ENCODE assay signal across 13 cellular contexts in the genomic region with DNA sequence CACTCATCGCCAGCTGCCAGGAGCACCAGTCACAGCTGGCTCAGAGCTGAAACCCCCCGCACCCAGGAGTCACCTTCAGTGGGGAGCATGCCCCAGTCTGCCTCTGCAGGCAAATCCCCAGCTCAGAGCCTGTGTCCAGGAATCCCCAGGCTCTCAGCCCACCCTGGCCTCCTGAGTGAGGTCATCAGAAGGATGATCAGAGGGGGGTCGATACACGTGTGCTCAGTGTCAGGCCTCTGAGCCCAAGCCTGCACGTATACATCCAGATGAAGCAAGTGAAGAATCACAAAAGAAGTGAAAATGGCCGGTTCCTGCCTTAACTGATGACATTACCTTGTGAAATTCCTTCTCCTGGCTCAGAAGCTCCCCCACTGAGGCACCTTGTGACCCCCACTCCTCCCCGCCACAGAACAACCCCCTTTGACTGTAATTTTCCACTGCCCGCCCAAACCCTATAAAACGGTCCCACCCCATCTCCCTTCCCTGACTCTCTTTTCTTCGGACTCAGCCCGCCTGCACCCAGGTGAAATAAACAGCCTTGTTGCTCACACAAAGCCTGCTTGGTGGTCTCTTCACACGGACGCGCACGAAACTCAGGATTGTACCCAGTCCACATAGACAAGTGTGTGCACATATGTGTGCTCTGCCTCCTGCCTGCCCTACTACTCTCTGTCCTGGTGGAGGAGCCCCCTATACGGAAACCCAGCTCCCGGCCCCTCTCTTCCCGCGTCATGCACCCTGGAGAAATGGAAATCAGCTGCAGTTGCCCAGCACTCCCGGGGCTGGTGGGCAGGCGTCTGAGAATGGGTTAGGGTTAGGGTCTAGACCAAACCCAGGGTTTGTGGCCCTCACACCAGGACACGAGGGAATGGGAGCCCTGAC. TPM values are rescaled to one million over a fixed set of nuclear protein-coding genes. Genes with fewer than 3 reads are reported as not detected.
A peak's percentile ranks its signal among the peaks of the same experiment; 100 is the strongest.
DNase-seq lines count a peak whose midpoint lies in the region; ATAC-seq and TF ChIP-seq lines count a peak whose summit lies in the region.
"Had no signal": no experiment of that assay in that cellular context is flagged by ENCODE, and none has a peak within 500 bp of the region (broad histone marks: within the 10 kb centered on the region; RNA-seq: fewer than 3 reads in every experiment).

No MANE protein-coding gene starts in this region.

- H4K5ac ChIP-seq in H9 (ENCODE audit: insufficient read length, low read depth, low read length), result no peak overlapping the region

- no peak overlapping the region for H3K23ac ChIP-seq in H9 (ENCODE audit: insufficient read length, low read depth, low read length)

- peak overlapping the region in 1 of 3 experiments; percentile 88; a peak in 3 of 7 replicates for H3K27ac Mint-ChIP-seq in H9
- H3K27ac Mint-ChIP-seq in activated T-helper 1 cell treated with anti-CD3 and anti-CD28 coated beads, Interleukin-12 subunit alpha, Interleukin-12 subunit beta, Interleukin-2, Interleukin-4 antibody, amounts not matched to agents 30 ng/mL and 10 ng/mL and 1 ng/mL, durations not matched to agents 14 hours and 24 hours and 36 hours, result no peak overlapping the region
- H3K27ac Mint-ChIP-seq: activated B cell treated with CpG ODN at 0.5 μM for 24 hours; activated T-cell treated with anti-CD3 and anti-CD28 coated beads, Interleukin-2, amount 50 U/mL, for 24 hours had no signal

- peaks cover 1% of the 10 kb centered on the region; the same call in 1 of the 2 replicates for H3K27me3 Mint-ChIP-seq in H9 (ENCODE audit: low read depth)
- H3K27me3 Mint-ChIP-seq in activated T-helper 1 cell treated with anti-CD3 and anti-CD28 coated beads, Interleukin-12 subunit alpha, Interleukin-12 subunit beta, Interleukin-2, Interleukin-4 antibody, amounts not matched to agents 30 ng/mL and 10 ng/mL and 1 ng/mL, durations not matched to agents 14 hours and 24 hours and 36 hours (ENCODE audit: insufficient read depth), result peaks cover 36% of the 10 kb centered on the region

- H3K4me1 Mint-ChIP-seq in H9, result peaks cover 40 to 55% of the 10 kb centered on the region in 2 experiments
- H3K4me1 Mint-ChIP-seq in activated T-helper 1 cell treated with anti-CD3 and anti-CD28 coated beads, Interleukin-12 subunit alpha, Interleukin-12 subunit beta, Interleukin-2, Interleukin-4 antibody, amounts not matched to agents 30 ng/mL and 10 ng/mL and 1 ng/mL, durations not matched to agents 14 hours and 24 hours and 36 hours (ENCODE audit: low read depth), result peaks cover 23% of the 10 kb centered on the region

- ATAC-seq in lung (ENCODE audit: insufficient read depth, low FRiP score) (no peak), GM19463 (IDR thresholded peaks at IDR 0.05; ENCODE audit: unreplicated experiment) (no peak)

- intact Hi-C loops in activated T-helper 1 cell treated with anti-CD3 and anti-CD28 coated beads, Interleukin-12 subunit alpha, Interleukin-12 subunit beta, Interleukin-2, Interleukin-4 antibody, amounts not matched to agents 30 ng/mL and 10 ng/mL and 1 ng/mL, durations not matched to agents 14 hours and 24 hours and 36 hours (cut with micrococcal nuclease), result no loop called here

- no peak for TF ChIP-seq POLR2A in suprapubic skin (IDR thresholded peaks at IDR 0.05)

- DNase-seq in H9, result peak; percentile 66
- no peak for DNase-seq in activated T-helper 1 cell treated with anti-CD3 and anti-CD28 coated beads, Interleukin-12 subunit alpha, Interleukin-12 subunit beta, Interleukin-2, Interleukin-4 antibody, amounts not matched to agents 30 ng/mL and 10 ng/mL and 1 ng/mL, durations not matched to agents 14 hours and 24 hours and 36 hours (ENCODE audit: low spot score)
- DNase-seq in lung (ENCODE audit: low spot score), result no peak
- no peak for DNase-seq in suprapubic skin (ENCODE audit: low spot score in 2 of 2)
- DNase-seq in C1 segment of cervical spinal cord (lab: John Stamatoyannopoulos, UW), result no peak
- DNase-seq in NCI-H1105 (lab: John Stamatoyannopoulos, UW), result no peak
- DNase-seq: activated B cell treated with CpG ODN at 0.5 μM for 24 hours; activated T-cell treated with anti-CD3 and anti-CD28 coated beads, Interleukin-2, amount 50 U/mL, for 24 hours; kidney glomerular epithelial cell; NCI-H446 treated with DMSO at 0.1 percent for 48 hours; SIG-M5 had no signal

- peak overlapping the region; percentile 44; the same call in 1 of the 2 replicates for H3K14ac ChIP-seq in H9 (ENCODE audit: insufficient read depth, low read length)

- no peak overlapping the region for H3K9ac ChIP-seq in H9 (ENCODE audit: extremely low read depth, insufficient read length, low read length)
- H3K9ac ChIP-seq: parathyroid adenoma had no signal

- H3K36me3 Mint-ChIP-seq in H9 (ENCODE audit: insufficient read depth in 1 of 3, low read depth in 3 of 3), result peaks cover 0 to 5% (median under 1%) of the 10 kb centered on the region in 3 experiments
- peaks cover 7% of the 10 kb centered on the region for H3K36me3 Mint-ChIP-seq in activated T-helper 1 cell treated with anti-CD3 and anti-CD28 coated beads, Interleukin-12 subunit alpha, Interleukin-12 subunit beta, Interleukin-2, Interleukin-4 antibody, amounts not matched to agents 30 ng/mL and 10 ng/mL and 1 ng/mL, durations not matched to agents 14 hours and 24 hours and 36 hours (ENCODE audit: low read depth)

- H4K91ac ChIP-seq in H9 (ENCODE audit: insufficient read length, low read depth, low read length), result no peak overlapping the region

- H3K23me2 ChIP-seq in H9 (ENCODE audit: insufficient read length, low read depth, low read length, poor library complexity, severe bottlenecking), result peaks cover 19% of the 10 kb centered on the region

- no peaks in the 10 kb centered on the region; the same call in 1 of the 2 replicates for H3K79me2 ChIP-seq in H9 (ENCODE audit: insufficient read depth, low read length)
- H3K79me2 ChIP-seq: parathyroid adenoma had no signal

- H3K4me1 ChIP-seq in H9 (ENCODE audit: insufficient read depth, low read length) (peaks cover 6% of the 10 kb centered on the region; the same call in 1 of the 2 replicates), lung (ENCODE audit: control insufficient read depth in 2 of 2, insufficient read depth in 2 of 2, low read length in 2 of 2) (peaks cover 9 to 53% of the 10 kb centered on the region in 2 donors), suprapubic skin (peaks cover 88% of the 10 kb centered on the region)

- no peak overlapping the region for H3K18ac ChIP-seq in H9 (ENCODE audit: insufficient read length, low read depth, low read length)

- H3T11ph ChIP-seq in H9 (ENCODE audit: low read length), result no peak overlapping the region

- H3K4me3 ChIP-seq in lung (no peak overlapping the region), suprapubic skin (no peak overlapping the region)

- no peaks in the 10 kb centered on the region for H3K9me3 Mint-ChIP-seq in H9
- no peaks in the 10 kb centered on the region for H3K9me3 Mint-ChIP-seq in activated T-helper 1 cell treated with anti-CD3 and anti-CD28 coated beads, Interleukin-12 subunit alpha, Interleukin-12 subunit beta, Interleukin-2, Interleukin-4 antibody, amounts not matched to agents 30 ng/mL and 10 ng/mL and 1 ng/mL, durations not matched to agents 14 hours and 24 hours and 36 hours
- H3K9me3 Mint-ChIP-seq: activated B cell treated with CpG ODN at 0.5 μM for 24 hours; activated T-cell treated with anti-CD3 and anti-CD28 coated beads, Interleukin-2, amount 50 U/mL, for 24 hours had no signal

- no peak overlapping the region for H2AK5ac ChIP-seq in H9 (ENCODE audit: insufficient read length, low read length)

- no peak for TF ChIP-seq EP300 in suprapubic skin (IDR thresholded peaks at IDR 0.05)

- WGBS in H9 (ENCODE audit: extremely low coverage, insufficient read length, low lambda C conversion rate), result no CpG with 5 or more reads among the region's 22 CpGs
- WGBS in lung, 2 donors, result 87 to 88% methylated on average over 22 of the region's 22 CpGs
- 73% methylated on average over 15 of the region's 22 CpGs for WGBS in suprapubic skin

- no peaks in the 10 kb centered on the region for H3K79me1 ChIP-seq in H9 (ENCODE audit: insufficient read depth, low read depth, low read length, poor library complexity, severe bottlenecking)

- H2AFZ ChIP-seq in H9 (ENCODE audit: low read length), result no peak overlapping the region
- H2AFZ ChIP-seq: parathyroid adenoma had no signal

- peaks cover 0 to 4% of the 10 kb centered on the region in 2 donors for H3K36me3 ChIP-seq in lung (ENCODE audit: control insufficient read depth in 2 of 2, insufficient read depth in 2 of 2, low read length in 2 of 2)
- peaks cover 2% of the 10 kb centered on the region for H3K36me3 ChIP-seq in suprapubic skin

- H3K27me3 ChIP-seq in H9 (ENCODE audit: insufficient read depth, low read length) (no peaks in the 10 kb centered on the region), lung (ENCODE audit: control insufficient read depth, insufficient read depth) (no peaks in the 10 kb centered on the region), suprapubic skin (no peaks in the 10 kb centered on the region)

- H3K27ac ChIP-seq in H9 (ENCODE audit: insufficient read length, low read depth, low read length), result no peak overlapping the region
- H3K27ac ChIP-seq in lung (ENCODE audit: low read depth in 1 of 2, low read length in 1 of 2), result peak overlapping the region; percentile 55 to 96
- peak overlapping the region; percentile 92 for H3K27ac ChIP-seq in suprapubic skin

- peak overlapping the region in 1 of 2 experiments; percentile 42; a peak in 2 of 5 replicates for H3K4me3 Mint-ChIP-seq in H9
- peak overlapping the region; percentile 42 for H3K4me3 Mint-ChIP-seq in activated T-helper 1 cell treated with anti-CD3 and anti-CD28 coated beads, Interleukin-12 subunit alpha, Interleukin-12 subunit beta, Interleukin-2, Interleukin-4 antibody, amounts not matched to agents 30 ng/mL and 10 ng/mL and 1 ng/mL, durations not matched to agents 14 hours and 24 hours and 36 hours
- H3K4me3 Mint-ChIP-seq: activated B cell treated with CpG ODN at 0.5 μM for 24 hours; activated T-cell treated with anti-CD3 and anti-CD28 coated beads, Interleukin-2, amount 50 U/mL, for 24 hours had no signal

- H2BK12ac ChIP-seq in H9 (ENCODE audit: insufficient read length, low read depth, low read length), result no peak overlapping the region

- H4K8ac ChIP-seq in H9 (replicated peaks; ENCODE audit: insufficient read length, low read depth, low read length), result no peak overlapping the region

- peaks cover 4% of the 10 kb centered on the region for H4K20me1 ChIP-seq in H9 (ENCODE audit: control insufficient read depth, insufficient read depth, insufficient read length)

- H2BK15ac ChIP-seq in H9 (ENCODE audit: low read depth, low read length), result no peak overlapping the region

- H3K4ac ChIP-seq in H9 (ENCODE audit: low read depth, low read length), result no peak overlapping the region

- no peak overlapping the region for H2BK20ac ChIP-seq in H9 (ENCODE audit: low read depth, low read length, poor library complexity, severe bottlenecking)

- H3K56ac ChIP-seq in H9 (ENCODE audit: insufficient read length, low read depth, low read length), result no peak overlapping the region

- no peak overlapping the region for H3K4me2 ChIP-seq in H9 (ENCODE audit: insufficient read depth, insufficient read length, low read length)

- no peaks in the 10 kb centered on the region for H3K9me3 ChIP-seq in H9 (ENCODE audit: control insufficient read depth, low read depth, low read length)
- no peaks in the 10 kb centered on the region for H3K9me3 ChIP-seq in lung (ENCODE audit: control insufficient read depth in 2 of 2, insufficient read depth in 1 of 2, low read length in 1 of 2)
- H3K9me3 ChIP-seq in suprapubic skin, result no peaks in the 10 kb centered on the region

- H2BK5ac ChIP-seq in H9 (ENCODE audit: insufficient read length, low read length), result no peak overlapping the region

- no peak overlapping the region for H2BK120ac ChIP-seq in H9 (ENCODE audit: low read depth, low read length, poor library complexity, severe bottlenecking)

- TF ChIP-seq CTCF in H9 (conservative IDR thresholded peaks at IDR 0.05), result no peak
- TF ChIP-seq CTCF in lung (IDR thresholded peaks at IDR 0.05; ENCODE audit: control extremely low read depth, extremely low read depth), result no peak
- no peak for TF ChIP-seq CTCF in suprapubic skin (IDR thresholded peaks at IDR 0.05)

RNA-seq across cellular contexts. Expression of a gene that starts 2.2 kb away (rescaled TPM):
- total RNA-seq in H9 (2021) (34.6 and 35.7 TPM in 2 replicates), lung (10 to 100 TPM; 28.5 to 31.4 TPM), suprapubic skin (100 to 1,000 TPM in 1 of 4 donors, 10 to 100 TPM in 3; 32.1 to 107 (median 41.2) TPM)
- total RNA-seq in activated T-helper 1 cell treated with anti-CD3 and anti-CD28 coated beads, Interleukin-12 subunit alpha, Interleukin-12 subunit beta, Interleukin-2, Interleukin-4 antibody, amounts not matched to agents 30 ng/mL and 10 ng/mL and 1 ng/mL, durations not matched to agents 14 hours and 24 hours and 36 hours, result 0.52 and 0.96 TPM in 2 replicates
- 10 to 100 TPM; 26.6 to 51.2 TPM for polyA plus RNA-seq in lung

RNA-seq across cellular contexts. Expression of a gene that starts 3.3 kb away (rescaled TPM):
- total RNA-seq in H9 (2021), result 39.1 and 41.7 TPM in 2 replicates
- total RNA-seq in activated T-helper 1 cell treated with anti-CD3 and anti-CD28 coated beads, Interleukin-12 subunit alpha, Interleukin-12 subunit beta, Interleukin-2, Interleukin-4 antibody, amounts not matched to agents 30 ng/mL and 10 ng/mL and 1 ng/mL, durations not matched to agents 14 hours and 24 hours and 36 hours, result 73.9 and 77.5 TPM in 2 replicates
- 10 to 100 TPM; 61.1 to 77.8 TPM for total RNA-seq in lung
- 100 to 1,000 TPM in 1 of 2 donors, 10 to 100 TPM in 1; 81.4 to 101 TPM for polyA plus RNA-seq in lung
- total RNA-seq in suprapubic skin, result 10 to 100 TPM; 46.8 to 94.4 (median 70.9) TPM

RNA-seq across cellular contexts. Expression of a gene that starts 21.1 kb away (rescaled TPM):
- 75.3 and 78.5 TPM in 2 replicates for total RNA-seq in H9 (2021)
- total RNA-seq in activated T-helper 1 cell treated with anti-CD3 and anti-CD28 coated beads, Interleukin-12 subunit alpha, Interleukin-12 subunit beta, Interleukin-2, Interleukin-4 antibody, amounts not matched to agents 30 ng/mL and 10 ng/mL and 1 ng/mL, durations not matched to agents 14 hours and 24 hours and 36 hours, result 98.9 and 101 TPM in 2 replicates
- 10 to 100 TPM; 10.3 to 17.9 TPM for total RNA-seq in lung
- polyA plus RNA-seq in lung, result 10 to 100 TPM; 23.8 to 30.9 TPM
- total RNA-seq in suprapubic skin, result 10 to 100 TPM in 2 of 4 donors, 1 to 10 TPM in 2; 9.5 to 21.7 (median 13.9) TPM

RNA-seq across cellular contexts. Expression of a gene that starts 21.3 kb away (rescaled TPM):
- total RNA-seq in H9 (2021), result 53.6 and 56.6 TPM in 2 replicates
- total RNA-seq in activated T-helper 1 cell treated with anti-CD3 and anti-CD28 coated beads, Interleukin-12 subunit alpha, Interleukin-12 subunit beta, Interleukin-2, Interleukin-4 antibody, amounts not matched to agents 30 ng/mL and 10 ng/mL and 1 ng/mL, durations not matched to agents 14 hours and 24 hours and 36 hours, result 90.6 and 91.3 TPM in 2 replicates
- 10 to 100 TPM in 1 of 2 donors, 1 to 10 TPM in 1; 4.8 to 12.9 TPM for total RNA-seq in lung
- polyA plus RNA-seq in lung, result 10 to 100 TPM; 11.1 to 15.7 TPM
- total RNA-seq in suprapubic skin, result 1 to 10 TPM; 2.0 to 2.8 (median 2.7) TPM

Comparison
In these comparisons a context has a peak if more than half of its experiments do, and no peak if none do; other contexts are left out.
1. RNA of a gene that starts 2.2 kb away (total RNA-seq): 32.1 to 107 TPM in suprapubic skin, 34.6 to 35.7 TPM in H9 and 28.5 to 31.4 TPM in lung; 0.52 to 0.96 TPM in activated T-helper 1 cell treated with anti-CD3 and anti-CD28 coated beads, Interleukin-12 subunit alpha, Interleukin-12 subunit beta, Interleukin-2, Interleukin-4 antibody, amounts not matched to agents 30 ng/mL and 10 ng/mL and 1 ng/mL, durations not matched to agents 14 hours and 24 hours and 36 hours; every median in the first group is over 10 times any median in the second.